Comparison of ENCODE assay signal across 8 cellular contexts in the genomic region with DNA sequence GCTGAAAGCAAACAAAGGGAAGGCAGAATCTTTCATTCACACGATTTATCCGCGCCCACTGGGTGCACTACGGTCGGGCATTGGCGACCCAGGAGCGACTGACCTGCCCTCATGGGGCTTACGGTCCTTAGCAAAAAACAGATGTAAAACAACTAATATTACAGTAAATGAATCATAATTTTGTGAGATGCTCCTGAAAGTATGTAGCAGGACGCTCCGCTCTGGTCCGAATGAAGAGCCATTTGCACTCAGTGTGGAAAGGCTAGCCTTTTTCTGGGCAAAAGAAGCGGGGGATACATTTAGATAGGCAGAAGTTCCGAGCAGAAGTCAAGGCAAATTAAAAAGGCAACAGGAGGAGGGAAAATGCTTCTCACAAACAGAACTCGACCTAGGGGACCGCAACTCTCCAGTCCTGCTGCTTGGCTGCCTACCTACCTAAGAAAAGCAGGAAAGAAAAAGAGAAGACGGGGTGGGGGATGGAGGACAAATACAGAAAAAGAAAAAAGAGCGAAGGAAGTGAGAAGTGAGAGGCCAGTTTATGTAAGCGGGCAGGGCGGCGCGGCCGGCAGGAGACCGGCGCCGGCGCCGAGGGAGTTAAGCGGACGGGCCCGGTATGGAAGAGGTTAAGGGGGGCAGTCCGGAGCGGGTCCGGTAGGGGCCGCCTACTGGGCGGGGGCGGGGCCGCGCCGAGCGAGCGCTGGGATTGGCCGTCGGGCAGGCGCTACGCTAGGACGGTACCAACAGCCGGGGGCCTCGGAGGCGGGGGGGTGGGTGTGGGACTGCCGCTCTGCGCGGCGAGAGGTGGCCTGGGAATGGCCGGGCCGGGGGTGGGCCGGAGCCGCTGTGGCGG. TPM values are rescaled to one million over a fixed set of nuclear protein-coding genes. Genes with fewer than 3 reads are reported as not detected.
DNase-seq lines count a peak whose midpoint lies in the region; ATAC-seq lines count a peak whose summit lies in the region.

A gene with protein sequence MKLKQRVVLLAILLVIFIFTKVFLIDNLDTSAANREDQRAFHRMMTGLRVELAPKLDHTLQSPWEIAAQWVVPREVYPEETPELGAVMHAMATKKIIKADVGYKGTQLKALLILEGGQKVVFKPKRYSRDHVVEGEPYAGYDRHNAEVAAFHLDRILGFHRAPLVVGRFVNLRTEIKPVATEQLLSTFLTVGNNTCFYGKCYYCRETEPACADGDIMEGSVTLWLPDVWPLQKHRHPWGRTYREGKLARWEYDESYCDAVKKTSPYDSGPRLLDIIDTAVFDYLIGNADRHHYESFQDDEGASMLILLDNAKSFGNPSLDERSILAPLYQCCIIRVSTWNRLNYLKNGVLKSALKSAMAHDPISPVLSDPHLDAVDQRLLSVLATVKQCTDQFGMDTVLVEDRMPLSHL (plus strand): TSS at position 770 of the 850 bp plus-strand sequence. CDS start 17,954 bp downstream, outside the sequence.

- H3K27ac ChIP-seq in substantia nigra (ENCODE audit: low read depth, low read length, poor library complexity, severe bottlenecking) = peak within 1 kb of the TSS; percentile 79

- peak within 1 kb of the TSS; percentile 83 to 92 for H3K27ac Mint-ChIP-seq in activated naive CD4-positive, alpha-beta T cell treated with anti-CD3 and anti-CD28 coated beads, Interleukin-2, amount 50 U/mL, for 72 hours

- peak; percentile 83 for ATAC-seq in HG02588 (IDR thresholded peaks at IDR 0.05; ENCODE audit: unreplicated experiment)
- ATAC-seq in activated naive CD4-positive, alpha-beta T cell treated with anti-CD3 and anti-CD28 coated beads, Interleukin-2, amount 50 U/mL, for 72 hours = peak; percentile 86 to 89

- peaks cover 0 to 6% of the 10 kb centered on the region in 2 donors for H3K36me3 Mint-ChIP-seq in activated naive CD4-positive, alpha-beta T cell treated with anti-CD3 and anti-CD28 coated beads, Interleukin-2, amount 50 U/mL, for 72 hours

- H3K9me3 Mint-ChIP-seq in activated naive CD4-positive, alpha-beta T cell treated with anti-CD3 and anti-CD28 coated beads, Interleukin-2, amount 50 U/mL, for 72 hours = no peaks in the 10 kb centered on the region

- peak; percentile 82 for DNase-seq in GM04504 (ENCODE audit: low read depth)
- peak; percentile 99 for DNase-seq in NCI-H1048 (lab: John Stamatoyannopoulos, UW)
- peak; percentile 96 for DNase-seq in SKM-1 treated with dmso at 0.1 percent for 144 hours (lab: John Stamatoyannopoulos, UW; ENCODE audit: unreplicated experiment)
- DNase-seq in activated naive CD4-positive, alpha-beta T cell treated with anti-CD3 and anti-CD28 coated beads, Interleukin-2, amount 50 U/mL, for 72 hours (ENCODE audit: low spot score in 2 of 2) = peak; percentile 84 to 91
- DNase-seq in globus pallidus (ENCODE audit: low spot score) = peak; percentile 92
- DNase-seq in nucleus accumbens (lab: John Stamatoyannopoulos, UW) = peak; percentile 33 to 94 (median 88)
- peak; percentile 70 to 97 (median 90) for DNase-seq in substantia nigra (lab: John Stamatoyannopoulos, UW)

RNA-seq across cellular contexts. Expression of the gene that starts here (rescaled TPM):
- total RNA-seq in activated naive CD4-positive, alpha-beta T cell treated with anti-CD3 and anti-CD28 coated beads, Interleukin-2, amount 50 U/mL, for 72 hours = 10 to 100 TPM; 27.7 to 38.8 TPM

Comparison
In these comparisons a context has a peak if more than half of its experiments do, and no peak if none do; other contexts are left out.
1. Peak in every context shown above with its lines: DNase-seq, ATAC-seq and H3K27ac ChIP-seq.